In the genomic region with DNA sequence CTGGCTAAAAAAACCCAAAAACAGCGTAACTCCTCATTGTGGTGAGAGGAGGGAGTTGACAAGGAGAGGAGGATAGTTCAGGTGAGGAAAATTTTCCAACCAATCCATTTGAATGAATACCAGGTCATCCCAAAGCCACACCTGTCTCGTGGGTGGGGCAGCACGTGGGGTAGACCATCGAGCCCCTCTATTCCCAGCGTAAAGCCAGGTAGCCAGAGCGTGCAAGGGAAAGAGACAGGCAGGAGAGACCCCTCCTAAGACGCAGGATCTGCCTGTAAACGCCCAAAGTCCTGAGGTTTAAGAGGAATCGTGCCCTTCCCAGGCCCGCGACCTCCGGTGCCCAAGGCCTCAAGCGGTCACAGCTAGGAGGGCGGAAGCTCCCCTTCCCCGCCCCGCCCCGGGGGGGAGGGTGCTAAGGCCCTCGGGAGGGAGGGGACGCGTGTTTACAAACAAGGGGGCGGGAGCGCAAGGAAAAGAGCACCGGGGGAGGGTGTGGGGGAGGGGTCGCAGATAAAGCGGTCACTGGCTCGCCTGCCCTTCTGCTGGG, we compare ENCODE assay signal across 8 cellular contexts. TPM values are rescaled to one million over a fixed set of nuclear protein-coding genes. Genes with fewer than 3 reads are reported as not detected.
DNase-seq lines count a peak whose midpoint lies in the region; ATAC-seq and TF ChIP-seq lines count a peak whose summit lies in the region.

No MANE protein-coding gene starts in this region.

- H2AFZ ChIP-seq in ACC112 (ENCODE audit: low read length, unreplicated experiment) (peak overlapping the region; percentile 91), neuron (ENCODE audit: low read depth, low read length) (peak overlapping the region; percentile 57)

- H3K27ac ChIP-seq in ACC112 (ENCODE audit: low read depth, low read length) (peak overlapping the region; percentile 94), transverse colon (peak overlapping the region; percentile 92 to 98 (median 95))

- 0 to 17% methylated on average over 1 to 22 of the region's 26 CpGs for WGBS in transverse colon (ENCODE audit: low coverage in 1 of 2), 2 donors

- H3K36me3 Mint-ChIP-seq in activated T-cell treated with anti-CD3 and anti-CD28 coated beads, Interleukin-2, amount 50 U/mL, for 72 hours (ENCODE audit: insufficient read depth in 2 of 2) = peaks cover 26 to 39% of the 10 kb centered on the region in 2 donors

- TF ChIP-seq POLR2A in transverse colon (IDR thresholded peaks at IDR 0.05) = no peak

- H3K36me3 ChIP-seq in ACC112 (ENCODE audit: insufficient read depth, low read length) (peaks cover 24% of the 10 kb centered on the region; the same call in 1 of the 2 replicates), neuron (ENCODE audit: insufficient read depth, low read length) (peaks cover 49% of the 10 kb centered on the region), transverse colon (peaks cover 0 to 18% (median 8%) of the 10 kb centered on the region in 4 donors)

- peak; percentile 68 for DNase-seq in NOMO-1 treated with dmso at 0.1 percent for 144 hours (lab: John Stamatoyannopoulos, UW; ENCODE audit: unreplicated experiment)
- peak; percentile 85 for DNase-seq in activated T-cell treated with anti-CD3 and anti-CD28 coated beads, Interleukin-2, amount 50 U/mL, for 72 hours
- DNase-seq in fibroblast of peridontal ligament (ENCODE audit: extremely low read depth) = peak; percentile 35
- peak; percentile 86 for DNase-seq in transverse colon

- H3K27me3 Mint-ChIP-seq in activated T-cell treated with anti-CD3 and anti-CD28 coated beads, Interleukin-2, amount 50 U/mL, for 72 hours (ENCODE audit: low read depth) = no peaks in the 10 kb centered on the region

- H3K27me3 ChIP-seq in ACC112 (ENCODE audit: insufficient read depth, low read length) (no peaks in the 10 kb centered on the region), neuron (ENCODE audit: insufficient read depth, low read length) (no peaks in the 10 kb centered on the region), transverse colon (no peaks in the 10 kb centered on the region)

- ATAC-seq in GM18511 (IDR thresholded peaks at IDR 0.05; ENCODE audit: unreplicated experiment) = peak; percentile 28
- peak; percentile 24 for ATAC-seq in HG03097 (IDR thresholded peaks at IDR 0.05; ENCODE audit: low FRiP score, unreplicated experiment)
- ATAC-seq in activated T-cell treated with anti-CD3 and anti-CD28 coated beads, Interleukin-2, amount 50 U/mL, for 72 hours (replicated peaks in 1 of 2) = peak; percentile 51 to 57

- peak overlapping the region; percentile 69 for H3K27ac Mint-ChIP-seq in activated T-cell treated with anti-CD3 and anti-CD28 coated beads, Interleukin-2, amount 50 U/mL, for 72 hours

- intact Hi-C loops in transverse colon (cut with DNase I; ENCODE audit: low total_unique reads) = no loop called here

- TF ChIP-seq EP300 in transverse colon (IDR thresholded peaks at IDR 0.05; ENCODE audit: low read depth) = no peak

- H3K4me3 ChIP-seq in ACC112 (ENCODE audit: low read depth, low read length) = peak overlapping the region; percentile 99
- H3K4me3 ChIP-seq in neuron (ENCODE audit: low read length) = peak overlapping the region; percentile 88
- peak overlapping the region; percentile 76 to 98 (median 84) for H3K4me3 ChIP-seq in transverse colon

- in situ Hi-C loops in transverse colon (cut with MboI; ENCODE audit: low pct_ligation_motif_present in 1 of 4, low pct_unique_long_range_greater_than_20kb in 1 of 4, low sequenced_read_pairs in 3 of 4) = no loop called here

- peaks cover 47% of the 10 kb centered on the region for H3K79me2 ChIP-seq in ACC112 (ENCODE audit: control insufficient read depth, insufficient read depth, low read length, unreplicated experiment)

- H3K4me1 ChIP-seq in ACC112 (ENCODE audit: control insufficient read depth, insufficient read depth, low read length, unreplicated experiment) (peaks cover 37% of the 10 kb centered on the region), neuron (ENCODE audit: insufficient read depth, low read length) (peaks cover 47% of the 10 kb centered on the region), transverse colon (peaks cover 30 to 55% (median 43%) of the 10 kb centered on the region in 4 donors)

- TF ChIP-seq CTCF in transverse colon (IDR thresholded peaks at IDR 0.05) = peak in 1 of 5 experiments; percentile 14

- H3K9me3 Mint-ChIP-seq in activated T-cell treated with anti-CD3 and anti-CD28 coated beads, Interleukin-2, amount 50 U/mL, for 72 hours = no peaks in the 10 kb centered on the region

- H3K9me3 ChIP-seq in neuron (ENCODE audit: low read length) (no peaks in the 10 kb centered on the region), transverse colon (no peaks in the 10 kb centered on the region)

- H3K4me1 Mint-ChIP-seq in activated T-cell treated with anti-CD3 and anti-CD28 coated beads, Interleukin-2, amount 50 U/mL, for 72 hours (ENCODE audit: low read depth) = peaks cover 69% of the 10 kb centered on the region

- peak overlapping the region; percentile 98 to 100 for H3K4me3 Mint-ChIP-seq in activated T-cell treated with anti-CD3 and anti-CD28 coated beads, Interleukin-2, amount 50 U/mL, for 72 hours

RNA-seq across cellular contexts. Expression of a gene that starts 0.7 kb away (rescaled TPM):
- 10 to 100 TPM; 55.6 to 57.5 TPM for total RNA-seq in activated T-cell treated with anti-CD3 and anti-CD28 coated beads, Interleukin-2, amount 50 U/mL, for 72 hours
- 10 to 100 TPM; 26.9 to 31.9 (median 29.4) TPM for total RNA-seq in transverse colon

RNA-seq across cellular contexts. Expression of a gene that starts 0.9 kb away (rescaled TPM):
- total RNA-seq in activated T-cell treated with anti-CD3 and anti-CD28 coated beads, Interleukin-2, amount 50 U/mL, for 72 hours = 10 to 100 TPM; 56.1 to 58.3 TPM
- 10 to 100 TPM; 38.2 to 99.9 (median 60.5) TPM for total RNA-seq in transverse colon

RNA-seq across cellular contexts. Expression of a gene that starts 4.7 kb away (rescaled TPM):
- total RNA-seq in activated T-cell treated with anti-CD3 and anti-CD28 coated beads, Interleukin-2, amount 50 U/mL, for 72 hours = 10 to 100 TPM; 35.8 to 36.0 TPM
- total RNA-seq in transverse colon = 10 to 100 TPM; 34.3 to 65.7 (median 43.1) TPM

RNA-seq across cellular contexts. Expression of a gene that starts 7.5 kb away (rescaled TPM):
- total RNA-seq in activated T-cell treated with anti-CD3 and anti-CD28 coated beads, Interleukin-2, amount 50 U/mL, for 72 hours = 1 to 10 TPM; 2.5 to 3.2 TPM
- total RNA-seq in transverse colon = under 1 TPM in 3 of 4 donors, not detected in 1; 0.14 to 0.79 (median 0.75) TPM

RNA-seq across cellular contexts. Expression of a gene that starts 8.5 kb away (rescaled TPM):
- total RNA-seq in activated T-cell treated with anti-CD3 and anti-CD28 coated beads, Interleukin-2, amount 50 U/mL, for 72 hours = 10 to 100 TPM; 30.1 to 37.7 TPM
- total RNA-seq in transverse colon = 10 to 100 TPM; 10.8 to 29.9 (median 19.9) TPM

Comparison
In these comparisons a context has a peak if more than half of its experiments do, and no peak if none do; other contexts are left out.
1. Peak in every context shown above with its lines: DNase-seq, ATAC-seq, H3K4me3 ChIP-seq and H3K27ac ChIP-seq.
2. DNase-seq: peak in every context shown above with its lines; median percentile 86 in transverse colon; 85 in activated T-cell treated with anti-CD3 and anti-CD28 coated beads, Interleukin-2, amount 50 U/mL, for 72 hours; 68 in NOMO-1 treated with dmso at 0.1 percent for 144 hours; 35 in fibroblast of peridontal ligament.